ENCODE assay signal across 8 cellular contexts in genomic region chr15:41772720-41773331, GRCh38. TPM values are rescaled to one million over a fixed set of nuclear protein-coding genes. Genes with fewer than 3 reads are reported as not detected.
A peak's percentile ranks its signal among the peaks of the same experiment; 100 is the strongest.
DNase-seq lines count a peak whose midpoint lies in the region; ATAC-seq, FAIRE-seq and TF ChIP-seq lines count a peak whose summit lies in the region.

No MANE protein-coding gene starts in this region.

- peak overlapping the region; percentile 95 for H3K27ac Mint-ChIP-seq in activated CD8-positive, alpha-beta memory T cell treated with anti-CD3 and anti-CD28 coated beads, Interleukin-2, amount 10 ng/mL, durations not matched to agents 7 days and 5 days

- H3K36me3 Mint-ChIP-seq in activated CD8-positive, alpha-beta memory T cell treated with anti-CD3 and anti-CD28 coated beads, Interleukin-2, amount 10 ng/mL, durations not matched to agents 7 days and 5 days: no peaks in the 10 kb centered on the region

- peak; percentile 76 for DNase-seq in activated CD8-positive, alpha-beta memory T cell treated with anti-CD3 and anti-CD28 coated beads, Interleukin-2, amount 10 ng/mL, durations not matched to agents 7 days and 5 days
- DNase-seq in activated CD8-positive, alpha-beta memory T cell treated with anti-CD3 and anti-CD28 coated beads, Interleukin-2, amount 50 U/mL, for 48 hours: no peak
- DNase-seq in NCI-H2029 treated with DMSO at 0.1 percent for 48 hours (lab: John Stamatoyannopoulos, UW): peak; percentile 11
- DNase-seq in cardiac fibroblast (ENCODE audit: low read depth in 2 of 2): peak; percentile 82 to 83
- peak; percentile 59 for DNase-seq in kidney glomerular epithelial cell (lab: John Stamatoyannopoulos, UW)
- peak; percentile 23 to 29 for DNase-seq in stimulated activated CD4-positive, alpha-beta T cell treated with anti-CD3 and anti-CD28 coated beads, Interleukin-2, amount 100 ng/mL, for 48 hours

- CTCF ChIA-PET in activated CD8-positive, alpha-beta memory T cell treated with anti-CD3 and anti-CD28 coated beads, Interleukin-2, amount 10 ng/mL, durations not matched to agents 7 days and 5 days (lab: Charles Lee): interaction anchor here (0.6 to 11.4 kb wide), 38 partner anchors 8 to 312 kb away, joined by 3 to 247 read pairs (median 4); partner anchors contain the start of genes JMJD7 and PLA2G4B

- no peaks in the 10 kb centered on the region for H3K9me3 Mint-ChIP-seq in activated CD8-positive, alpha-beta memory T cell treated with anti-CD3 and anti-CD28 coated beads, Interleukin-2, amount 10 ng/mL, durations not matched to agents 7 days and 5 days (ENCODE audit: low read depth)

- peaks cover 42% of the 10 kb centered on the region for H3K4me1 Mint-ChIP-seq in activated CD8-positive, alpha-beta memory T cell treated with anti-CD3 and anti-CD28 coated beads, Interleukin-2, amount 10 ng/mL, durations not matched to agents 7 days and 5 days

- no peak overlapping the region for H3K4me3 ChIP-seq in cardiac fibroblast (replicated peaks in 1 of 2; ENCODE audit: low read depth in 2 of 2, low read length in 2 of 2)

- FAIRE-seq in TTC549 (lab: Jason Lieb, UNC): peak; percentile 46

- no peak for ATAC-seq in activated CD8-positive, alpha-beta memory T cell treated with anti-CD3 and anti-CD28 coated beads, Interleukin-2, amount 10 ng/mL, durations not matched to agents 7 days and 5 days
- ATAC-seq in HG03521 (IDR thresholded peaks at IDR 0.05; ENCODE audit: unreplicated experiment): no peak

- peak; percentile 74 for TF ChIP-seq CTCF in cardiac fibroblast (IDR thresholded peaks at IDR 0.05; ENCODE audit: low read depth, low read length)

- H3K27me3 Mint-ChIP-seq in activated CD8-positive, alpha-beta memory T cell treated with anti-CD3 and anti-CD28 coated beads, Interleukin-2, amount 10 ng/mL, durations not matched to agents 7 days and 5 days: no peaks in the 10 kb centered on the region

- peak overlapping the region; percentile 91 for H3K4me3 Mint-ChIP-seq in activated CD8-positive, alpha-beta memory T cell treated with anti-CD3 and anti-CD28 coated beads, Interleukin-2, amount 10 ng/mL, durations not matched to agents 7 days and 5 days

RNA-seq across cellular contexts. Expression of gene MAPKBP1, which starts 1.5 kb away (rescaled TPM):
- total RNA-seq in activated CD8-positive, alpha-beta memory T cell treated with anti-CD3 and anti-CD28 coated beads, Interleukin-2, amount 10 ng/mL, durations not matched to agents 7 days and 5 days: 10 to 100 TPM; 24.7 to 33.1 TPM

RNA-seq across cellular contexts. Expression of gene JMJD7, which starts 55.1 kb away (rescaled TPM):
- total RNA-seq in activated CD8-positive, alpha-beta memory T cell treated with anti-CD3 and anti-CD28 coated beads, Interleukin-2, amount 10 ng/mL, durations not matched to agents 7 days and 5 days: 10 to 100 TPM; 12.0 to 21.9 TPM
